33 cellular contexts compared by ENCODE assay signal in genomic region chr4:63965875-63966274, GRCh38.
"Had no signal": no experiment of that assay in that cellular context is flagged by ENCODE, and none has a peak within 500 bp of the region (broad histone marks: within the 10 kb centered on the region; RNA-seq: fewer than 3 reads in every experiment).

No MANE protein-coding gene starts in this region.

- H3K36me3 ChIP-seq: adrenal gland, brain microvascular endothelial cell had no signal

- H3K27me3 Mint-ChIP-seq: activated B cell treated with CpG ODN at 0.5 μM for 24 hours; activated CD4-positive, alpha-beta memory T cell treated with anti-CD3 and anti-CD28 coated beads for 36 hours; activated CD4-positive, alpha-beta T cell treated with anti-CD3 and anti-CD28 coated beads, Interleukin-2, amount 10 ng/mL, durations not matched to agents 24 days and 14 days; activated CD8-positive, alpha-beta T cell treated with anti-CD3 and anti-CD28 coated beads for 36 hours; activated naive CD8-positive, alpha-beta T cell treated with anti-CD3 and anti-CD28 coated beads for 36 hours; activated T-helper 17 cell treated with anti-CD3 and anti-CD28 coated beads, Interleukin-2, amount 50 U/mL, for 72 hours; T-cell; T-helper 17 cell had no signal

- ATAC-seq: activated CD8-positive, alpha-beta T cell treated with anti-CD3 and anti-CD28 coated beads for 36 hours; activated naive CD4-positive, alpha-beta T cell treated with anti-CD3 and anti-CD28 coated beads, Interleukin-2, amount 50 U/mL, for 72 hours; activated T-cell treated with anti-CD3 and anti-CD28 coated beads, Interleukin-2, amount 50 U/mL, for 4 hours; activated T-cell treated with anti-CD3 and anti-CD28 coated beads, Interleukin-2, amount 50 U/mL, for 72 hours; activated T-helper 17 cell treated with anti-CD3 and anti-CD28 coated beads, Interleukin-2, amount 50 U/mL, for 72 hours; body of pancreas; T-cell; T-helper 17 cell had no signal

- H3K4me3 Mint-ChIP-seq: activated B cell treated with CpG ODN at 0.5 μM for 24 hours; activated CD4-positive, alpha-beta memory T cell treated with anti-CD3 and anti-CD28 coated beads for 36 hours; activated CD4-positive, alpha-beta T cell treated with anti-CD3 and anti-CD28 coated beads, Interleukin-2, amount 10 ng/mL, durations not matched to agents 24 days and 14 days; activated CD8-positive, alpha-beta T cell treated with anti-CD3 and anti-CD28 coated beads for 36 hours; activated naive CD4-positive, alpha-beta T cell treated with anti-CD3 and anti-CD28 coated beads for 36 hours; activated naive CD8-positive, alpha-beta T cell treated with anti-CD3 and anti-CD28 coated beads for 36 hours; activated T-cell treated with anti-CD3 and anti-CD28 coated beads, Interleukin-2, amount 50 U/mL, for 4 hours; activated T-cell treated with anti-CD3 and anti-CD28 coated beads, Interleukin-2, amount 50 U/mL, for 72 hours; activated T-helper 1 cell treated with anti-CD3 and anti-CD28 coated beads, Interleukin-12 subunit alpha, Interleukin-12 subunit beta, Interleukin-2, Interleukin-4 antibody, amounts not matched to agents 30 ng/mL and 10 ng/mL and 1 ng/mL, durations not matched to agents 14 hours and 24 hours and 36 hours; activated T-helper 17 cell treated with anti-CD3 and anti-CD28 coated beads, Interleukin-2, amount 50 U/mL, for 72 hours; T-cell; T-helper 17 cell had no signal

- H3K4me3 ChIP-seq: adrenal gland, body of pancreas, breast epithelium had no signal

- H3K4me1 Mint-ChIP-seq: activated B cell treated with CpG ODN at 0.5 μM for 24 hours; activated CD4-positive, alpha-beta T cell treated with anti-CD3 and anti-CD28 coated beads, Interleukin-2, amount 10 ng/mL, durations not matched to agents 24 days and 14 days; activated naive CD8-positive, alpha-beta T cell treated with anti-CD3 and anti-CD28 coated beads for 36 hours; activated T-helper 17 cell treated with anti-CD3 and anti-CD28 coated beads, Interleukin-2, amount 50 U/mL, for 72 hours; T-cell; T-helper 17 cell had no signal

- H3K36me3 Mint-ChIP-seq: activated CD4-positive, alpha-beta memory T cell treated with anti-CD3 and anti-CD28 coated beads for 36 hours; activated naive CD4-positive, alpha-beta T cell treated with anti-CD3 and anti-CD28 coated beads, Interleukin-2, amount 50 U/mL, for 72 hours; activated naive CD8-positive, alpha-beta T cell treated with anti-CD3 and anti-CD28 coated beads for 36 hours; T-cell had no signal

- H3K9me3 ChIP-seq: adrenal gland, body of pancreas, breast epithelium had no signal

- H3K27ac Mint-ChIP-seq: activated B cell treated with CpG ODN at 0.5 μM for 24 hours; activated CD4-positive, alpha-beta memory T cell treated with anti-CD3 and anti-CD28 coated beads for 36 hours; activated CD4-positive, alpha-beta T cell treated with anti-CD3 and anti-CD28 coated beads, Interleukin-2, amount 10 ng/mL, durations not matched to agents 24 days and 14 days; activated CD8-positive, alpha-beta T cell treated with anti-CD3 and anti-CD28 coated beads for 36 hours; activated naive CD4-positive, alpha-beta T cell treated with anti-CD3 and anti-CD28 coated beads for 36 hours; activated naive CD4-positive, alpha-beta T cell treated with anti-CD3 and anti-CD28 coated beads, Interleukin-2, amount 50 U/mL, for 72 hours; activated naive CD8-positive, alpha-beta T cell treated with anti-CD3 and anti-CD28 coated beads for 36 hours; activated T-cell treated with anti-CD3 and anti-CD28 coated beads, Interleukin-2, amount 50 U/mL, for 72 hours; activated T-helper 1 cell treated with anti-CD3 and anti-CD28 coated beads, Interleukin-12 subunit alpha, Interleukin-12 subunit beta, Interleukin-2, Interleukin-4 antibody, amounts not matched to agents 30 ng/mL and 10 ng/mL and 1 ng/mL, durations not matched to agents 14 hours and 24 hours and 36 hours; activated T-helper 17 cell treated with anti-CD3 and anti-CD28 coated beads, Interleukin-2, amount 50 U/mL, for 72 hours; T-cell; T-helper 17 cell had no signal

- H3K27me3 ChIP-seq: adrenal gland, body of pancreas, brain microvascular endothelial cell, breast epithelium had no signal

- H3K4me1 ChIP-seq: adrenal gland, body of pancreas, breast epithelium had no signal

- H3K27ac ChIP-seq: adrenal gland, body of pancreas, brain microvascular endothelial cell, breast epithelium, VCaP had no signal

- DNase-seq: activated B cell treated with CpG ODN at 0.5 μM for 24 hours; activated CD4-positive, alpha-beta memory T cell treated with anti-CD3 and anti-CD28 coated beads for 36 hours; activated CD4-positive, alpha-beta T cell treated with anti-CD3 and anti-CD28 coated beads for 4 hours; activated CD4-positive, alpha-beta T cell treated with anti-CD3 and anti-CD28 coated beads, Interleukin-2, amount 10 ng/mL, durations not matched to agents 24 days and 14 days; activated CD4-positive, alpha-beta T cell treated with anti-CD3 and anti-CD28 coated beads, Interleukin-2, amount 50 U/mL, for 1 hour; activated CD4-positive, alpha-beta T cell treated with anti-CD3 and anti-CD28 coated beads, Interleukin-2, amount 50 U/mL, for 4 hours; activated CD4-positive, CD25-positive, alpha-beta regulatory T cell treated with anti-CD3 and anti-CD28 coated beads, Interleukin-2, amount 50 U/mL, for 72 hours; activated CD8-positive, alpha-beta memory T cell treated with anti-CD3 and anti-CD28 coated beads, Interleukin-2, amount 50 U/mL, for 4 hours; activated CD8-positive, alpha-beta T cell treated with anti-CD3 and anti-CD28 coated beads for 36 hours; activated effector memory CD4-positive, alpha-beta T cell treated with anti-CD3 and anti-CD28 coated beads, Interleukin-2, amount 50 U/mL, for 16 hours; activated gamma-delta T cell treated with Interleukin-2 at 50 U/mL for 16 hours; activated naive CD4-positive, alpha-beta T cell; activated naive CD4-positive, alpha-beta T cell treated with anti-CD3 and anti-CD28 coated beads for 36 hours; activated naive CD4-positive, alpha-beta T cell treated with anti-CD3 and anti-CD28 coated beads, Interleukin-2, amount 50 U/mL, for 16 hours; activated naive CD8-positive, alpha-beta T cell treated with anti-CD3 and anti-CD28 coated beads for 36 hours; activated T-cell treated with anti-CD3 and anti-CD28 coated beads for 4 hours; activated T-cell treated with anti-CD3 and anti-CD28 coated beads, Interleukin-2, amount 50 U/mL, for 1 hour; activated T-cell treated with anti-CD3 and anti-CD28 coated beads, Interleukin-2, amount 50 U/mL, for 4 hours; activated T-cell treated with anti-CD3 and anti-CD28 coated beads, Interleukin-2, amount 50 U/mL, for 72 hours; adrenal gland; amniotic stem cell; aorta; body of pancreas; brain microvascular endothelial cell; central memory CD4-positive, alpha-beta T cell; T-cell; T-helper 17 cell; T1000 had no signal
